Comparison of ENCODE assay signal across 8 cellular contexts in genomic region chr11:114162719-114163123, GRCh38.
A peak's percentile ranks its signal among the peaks of the same experiment; 100 is the strongest.
DNase-seq lines count a peak whose midpoint lies in the region; ATAC-seq and TF ChIP-seq lines count a peak whose summit lies in the region.

No MANE protein-coding gene starts in this region.

- DNase-seq in HFFc6: peak; percentile 97
- DNase-seq in SHP77 treated with DMSO at 0.1 percent for 48 hours (lab: John Stamatoyannopoulos, UW): peak; percentile 59
- peak; percentile 99 for DNase-seq in fibroblast of the aortic adventitia (ENCODE audit: low read depth)
- peak; percentile 93 for DNase-seq in occipital lobe (lab: John Stamatoyannopoulos, UW)
- no peak for DNase-seq in activated T-helper 2 cell treated with anti-CD3 and anti-CD28 coated beads, Interferon-gamma antibody, Interleukin-2, Interleukin-4, amounts not matched to agents 10 μg/mL and 5 μg/mL and 100 μg/mL, durations not matched to agents 14 hours and 24 hours and 36 hours (ENCODE audit: low spot score)
- no peak for DNase-seq in NCI-H82 treated with DMSO at 0.1 percent for 48 hours (lab: John Stamatoyannopoulos, UW; ENCODE audit: unreplicated experiment)
- DNase-seq in effector CD8-positive, alpha-beta T cell (lab: John Stamatoyannopoulos, UW): no peak

- no peaks in the 10 kb centered on the region for H3K9me3 Mint-ChIP-seq in HFFc6
- H3K9me3 Mint-ChIP-seq in activated T-helper 2 cell treated with anti-CD3 and anti-CD28 coated beads, Interferon-gamma antibody, Interleukin-2, Interleukin-4, amounts not matched to agents 10 μg/mL and 5 μg/mL and 100 μg/mL, durations not matched to agents 14 hours and 24 hours and 36 hours: no peaks in the 10 kb centered on the region

- ATAC-seq in GM19395 (IDR thresholded peaks at IDR 0.05; ENCODE audit: unreplicated experiment): no peak

- peak overlapping the region; percentile 50; the same call in 1 of the 2 replicates for H3K27ac Mint-ChIP-seq in HFFc6
- H3K27ac Mint-ChIP-seq in activated T-helper 2 cell treated with anti-CD3 and anti-CD28 coated beads, Interferon-gamma antibody, Interleukin-2, Interleukin-4, amounts not matched to agents 10 μg/mL and 5 μg/mL and 100 μg/mL, durations not matched to agents 14 hours and 24 hours and 36 hours: no peak overlapping the region

- H3K4me3 Mint-ChIP-seq in HFFc6: peak overlapping the region; percentile 73
- no peak overlapping the region for H3K4me3 Mint-ChIP-seq in activated T-helper 2 cell treated with anti-CD3 and anti-CD28 coated beads, Interferon-gamma antibody, Interleukin-2, Interleukin-4, amounts not matched to agents 10 μg/mL and 5 μg/mL and 100 μg/mL, durations not matched to agents 14 hours and 24 hours and 36 hours (ENCODE audit: low read depth)

- peaks cover 45% of the 10 kb centered on the region for H3K27me3 Mint-ChIP-seq in HFFc6 (ENCODE audit: insufficient read depth)
- no peaks in the 10 kb centered on the region for H3K27me3 Mint-ChIP-seq in activated T-helper 2 cell treated with anti-CD3 and anti-CD28 coated beads, Interferon-gamma antibody, Interleukin-2, Interleukin-4, amounts not matched to agents 10 μg/mL and 5 μg/mL and 100 μg/mL, durations not matched to agents 14 hours and 24 hours and 36 hours (ENCODE audit: low read depth)

- H3K4me1 Mint-ChIP-seq in HFFc6 (ENCODE audit: low read depth): peaks cover 56% of the 10 kb centered on the region
- H3K4me1 Mint-ChIP-seq in activated T-helper 2 cell treated with anti-CD3 and anti-CD28 coated beads, Interferon-gamma antibody, Interleukin-2, Interleukin-4, amounts not matched to agents 10 μg/mL and 5 μg/mL and 100 μg/mL, durations not matched to agents 14 hours and 24 hours and 36 hours (ENCODE audit: low read depth): peaks cover 65% of the 10 kb centered on the region

- H3K36me3 Mint-ChIP-seq in HFFc6 (ENCODE audit: low read depth): no peaks in the 10 kb centered on the region
- no peaks in the 10 kb centered on the region for H3K36me3 Mint-ChIP-seq in activated T-helper 2 cell treated with anti-CD3 and anti-CD28 coated beads, Interferon-gamma antibody, Interleukin-2, Interleukin-4, amounts not matched to agents 10 μg/mL and 5 μg/mL and 100 μg/mL, durations not matched to agents 14 hours and 24 hours and 36 hours (ENCODE audit: low read depth)

- no peak overlapping the region for H3K4me3 ChIP-seq in fibroblast of the aortic adventitia (ENCODE audit: low read depth, low read length)

- intact Hi-C loops in activated T-helper 2 cell treated with anti-CD3 and anti-CD28 coated beads, Interferon-gamma antibody, Interleukin-2, Interleukin-4, amounts not matched to agents 10 μg/mL and 5 μg/mL and 100 μg/mL, durations not matched to agents 14 hours and 24 hours and 36 hours (cut with micrococcal nuclease): loop anchor here (10.0 kb wide), 2 partner anchors 52 to 58 kb away; no protein-coding TSS in a partner anchor

- TF ChIP-seq CTCF in HFFc6 (IDR thresholded peaks at IDR 0.05) (no peak), fibroblast of the aortic adventitia (IDR thresholded peaks at IDR 0.05; ENCODE audit: insufficient read depth, low read length) (no peak)

Comparison
In these comparisons a context has a peak if more than half of its experiments do, and no peak if none do; other contexts are left out.
1. DNase-seq: peak in HFFc6 (single experiment), SHP77 treated with DMSO at 0.1 percent for 48 hours (single experiment), fibroblast of the aortic adventitia (single experiment) and occipital lobe (single experiment); none in activated T-helper 2 cell treated with anti-CD3 and anti-CD28 coated beads, Interferon-gamma antibody, Interleukin-2, Interleukin-4, amounts not matched to agents 10 μg/mL and 5 μg/mL and 100 μg/mL, durations not matched to agents 14 hours and 24 hours and 36 hours (single experiment), NCI-H82 treated with DMSO at 0.1 percent for 48 hours (single experiment) and effector CD8-positive, alpha-beta T cell (single experiment).